In genomic region chr6:2725999-2726567, GRCh38 we compare ENCODE assay signal across 1 cellular context.
TF ChIP-seq lines count a peak whose summit lies in the region.

No MANE protein-coding gene starts in this region.

TF ChIP-seq in H1, 55 proteins besides CTCF, POLR2A, EP300 and RAD21:
- TF ChIP-seq SIRT6 (IDR thresholded peaks at IDR 0.05; ENCODE audit: low read length): no peak
- no peak for TF ChIP-seq ZNF274 (IDR thresholded peaks at IDR 0.05; ENCODE audit: borderline replicate concordance, extremely low read depth, low read length)
- TF ChIP-seq CREB1 (IDR thresholded peaks at IDR 0.05): no peak
- TF ChIP-seq CHD2 (IDR thresholded peaks at IDR 0.05; ENCODE audit: low read length): no peak
- TF ChIP-seq CBX8 (IDR thresholded peaks at IDR 0.05; ENCODE audit: borderline replicate concordance, low read depth, low read length): no peak
- TF ChIP-seq SUZ12 (IDR thresholded peaks at IDR 0.05; ENCODE audit: low read length): no peak
- TF ChIP-seq ASH2L (IDR thresholded peaks at IDR 0.05; ENCODE audit: low read length): no peak
- no peak for TF ChIP-seq SP1 (IDR thresholded peaks at IDR 0.05; ENCODE audit: low read depth, low read length)
- no peak for TF ChIP-seq RXRA (IDR thresholded peaks at IDR 0.05; ENCODE audit: insufficient read depth, low read depth, low read length)
- no peak for TF ChIP-seq BRCA1 (IDR thresholded peaks at IDR 0.05; ENCODE audit: low read depth, low read length)
- no peak for TF ChIP-seq TEAD4 (IDR thresholded peaks at IDR 0.05; ENCODE audit: low read depth, low read length)
- no peak for TF ChIP-seq EGR1 (IDR thresholded peaks at IDR 0.05; ENCODE audit: borderline replicate concordance, low read depth, low read length)
- TF ChIP-seq SP2 (IDR thresholded peaks at IDR 0.05; ENCODE audit: low read length): no peak
- TF ChIP-seq RNF2 (IDR thresholded peaks at IDR 0.05; ENCODE audit: borderline replicate concordance, low read depth, low read length, missing control alignments, poor library complexity, severe bottlenecking): no peak
- TF ChIP-seq SIN3A (conservative IDR thresholded peaks at IDR 0.05 in 1 of 2, IDR thresholded peaks at IDR 0.05 in 1 of 2; ENCODE audit: low read depth in 1 of 2, low read length in 2 of 2): no peak
- TF ChIP-seq KDM5A (IDR thresholded peaks at IDR 0.05; ENCODE audit: low read length): no peak
- no peak for TF ChIP-seq CBX5 (IDR thresholded peaks at IDR 0.05; ENCODE audit: low read depth, low read length)
- no peak for TF ChIP-seq CTBP2 (IDR thresholded peaks at IDR 0.05; ENCODE audit: borderline replicate concordance, insufficient read depth, insufficient read length, low read length)
